Comparison of ENCODE assay signal across 23 cellular contexts in genomic region chr7:44920119-44920518, GRCh38. TPM values are rescaled to one million over a fixed set of nuclear protein-coding genes. Genes with fewer than 3 reads are reported as not detected.
DNase-seq lines count a peak whose midpoint lies in the region; ATAC-seq, FAIRE-seq and TF ChIP-seq lines count a peak whose summit lies in the region.
"Had no signal": no experiment of that assay in that cellular context is flagged by ENCODE, and none has a peak within 500 bp of the region (broad histone marks: within the 10 kb centered on the region; RNA-seq: fewer than 3 reads in every experiment).

No MANE protein-coding gene starts in this region.

- no peaks in the 10 kb centered on the region for H3K27me3 Mint-ChIP-seq in activated T-cell treated with anti-CD3 and anti-CD28 coated beads, Interleukin-2, amount 50 U/mL, for 24 hours
- no peaks in the 10 kb centered on the region for H3K27me3 Mint-ChIP-seq in activated T-helper 17 cell treated with anti-CD3 and anti-CD28 coated beads, Interleukin-2, amount 50 U/mL, for 72 hours
- H3K27me3 Mint-ChIP-seq: CD4-positive, alpha-beta memory T cell had no signal

- no TSS peak for BruUV-seq in K562 (replicated peaks; lab: Mats Ljungman, UMichigan)

- peaks cover 24% of the 10 kb centered on the region for H3K4me1 Mint-ChIP-seq in activated T-cell treated with anti-CD3 and anti-CD28 coated beads, Interleukin-2, amount 50 U/mL, for 24 hours (ENCODE audit: low read depth)
- peaks cover 6% of the 10 kb centered on the region for H3K4me1 Mint-ChIP-seq in activated T-helper 17 cell treated with anti-CD3 and anti-CD28 coated beads, Interleukin-2, amount 50 U/mL, for 72 hours

- POLR2A ChIA-PET in K562 (lab: Yijun Ruan, JAX) = interaction anchor here (0.7 to 1.6 kb wide), 7 partner anchors 11 to 122 kb away, joined by 3 to 16 read pairs (median 3); partner anchors contain the start of gene H2AZ2

- no peak for TF ChIP-seq RAD21 in K562 (CRISPR knock-in tag; conservative IDR thresholded peaks at IDR 0.05 in 1 of 2, IDR thresholded peaks at IDR 0.05 in 1 of 2)

- H3K27ac ChIP-seq in K562 (ENCODE audit: extremely low read depth, low read depth, low read length) (no peak overlapping the region), small intestine (ENCODE audit: low read depth in 1 of 2, low read length in 1 of 2) (no peak overlapping the region)
- H3K27ac ChIP-seq: BLaER1, GM23248 had no signal

- H3K36me3 ChIP-seq in K562 (ENCODE audit: control insufficient read depth, insufficient read depth, low read length) (no peaks in the 10 kb centered on the region), small intestine (ENCODE audit: control insufficient read depth in 2 of 2, insufficient read depth in 2 of 2, low read length in 2 of 2) (no peaks in the 10 kb centered on the region)
- H3K36me3 ChIP-seq: BLaER1 had no signal

- FAIRE-seq in K562 (lab: Jason Lieb, UNC) (no peak), small intestine (lab: Jason Lieb, UNC) (no peak)
- FAIRE-seq: A204.1, GM18507 had no signal

- H3K79me2 ChIP-seq in K562 (ENCODE audit: control insufficient read depth, insufficient read depth, low read length) = no peaks in the 10 kb centered on the region

- DNase-seq in activated T-cell treated with anti-CD3 and anti-CD28 coated beads, Interleukin-2, amount 50 U/mL, for 24 hours = no peak
- DNase-seq in activated T-cell treated with anti-CD3 and anti-CD28 coated beads, Interleukin-2, amount 50 U/mL, for 1 hour = no peak
- DNase-seq in KBM-7 = peak; percentile 21
- DNase-seq in K562 (ENCODE audit: extremely low read depth in 1 of 4, low spot score in 3 of 4) = peak in 1 of 4 experiments; percentile 14
- DNase-seq in NCI-H1417 treated with DMSO at 0.1 percent for 48 hours (lab: John Stamatoyannopoulos, UW) = no peak
- no peak for DNase-seq in small intestine
- DNase-seq: CD4-positive, alpha-beta memory T cell; COR-L47; DMS53; GM23248; H7; Kasumi-1; NCI-H1105 treated with DMSO at 0.1 percent for 48 hours; NCI-H2029; NCI-H446; NCI-H774; PC-3 had no signal

- peak overlapping the region; percentile 64 for H2AFZ ChIP-seq in K562 (ENCODE audit: low read depth, low read length)
- H2AFZ ChIP-seq: GM23248 had no signal

- no peaks in the 10 kb centered on the region for H3K9me1 ChIP-seq in K562 (ENCODE audit: control insufficient read depth, insufficient read depth, low read length)

- intact Hi-C loops in K562 (cut with micrococcal nuclease) = loop anchor here (2.0 kb wide), 1 partner anchor 35 kb away; the partner anchor contains the start of gene PURB

- no peak for TF ChIP-seq EP300 in K562 (IDR thresholded peaks at IDR 0.05; ENCODE audit: low read length)

- no peaks in the 10 kb centered on the region for H3K9me3 Mint-ChIP-seq in activated T-cell treated with anti-CD3 and anti-CD28 coated beads, Interleukin-2, amount 50 U/mL, for 24 hours
- H3K9me3 Mint-ChIP-seq in activated T-helper 17 cell treated with anti-CD3 and anti-CD28 coated beads, Interleukin-2, amount 50 U/mL, for 72 hours = no peaks in the 10 kb centered on the region
- H3K9me3 Mint-ChIP-seq: CD4-positive, alpha-beta memory T cell had no signal

- no peak overlapping the region for H3K9ac ChIP-seq in K562 (ENCODE audit: insufficient read depth in 1 of 2, low read depth in 2 of 2, low read length in 2 of 2)
- H3K9ac ChIP-seq: BLaER1, GM23248 had no signal

- CTCF ChIA-PET in K562 (lab: Yijun Ruan, JAX; ENCODE audit: low intra/inter-chr PET ratio) = no interaction called here

- no peak for ATAC-seq in activated T-helper 17 cell treated with anti-CD3 and anti-CD28 coated beads, Interleukin-2, amount 50 U/mL, for 72 hours (replicated peaks)
- no peak for ATAC-seq in K562
- ATAC-seq: PC-3 had no signal

- H3K27me3 ChIP-seq in K562 (ENCODE audit: control insufficient read depth in 2 of 2, insufficient read depth in 2 of 2, low read length in 2 of 2) = no peaks in the 10 kb centered on the region
- H3K27me3 ChIP-seq in small intestine (ENCODE audit: control insufficient read depth in 2 of 2, insufficient read depth in 2 of 2, low read length in 2 of 2) = no peaks in the 10 kb centered on the region
- H3K27me3 ChIP-seq: BLaER1 had no signal

- H3K4me1 ChIP-seq in K562 (replicated peaks in 1 of 2; ENCODE audit: control insufficient read depth in 2 of 2, insufficient read depth in 2 of 2, low read length in 2 of 2) = peaks cover 7 to 13% of the 10 kb centered on the region in 2 experiments; a peak in 3 of 5 replicates
- H3K4me1 ChIP-seq in small intestine (ENCODE audit: control insufficient read depth in 2 of 2, insufficient read depth in 1 of 2, low read depth in 1 of 2, low read length in 1 of 2) = no peaks in the 10 kb centered on the region
- H3K4me1 ChIP-seq: BLaER1 had no signal

- in situ Hi-C loops in KBM-7 (cut with MboI; ENCODE audit: low pct_unique_long_range_greater_than_20kb, low sequenced_read_pairs) = no loop called here
- in situ Hi-C loops in K562 (cut with MboI) = loop anchor here (5.0 kb wide), 1 partner anchor 63 kb away; no protein-coding TSS in a partner anchor

- TF ChIP-seq POLR2A in K562 (conservative IDR thresholded peaks at IDR 0.05) = no peak

- H3K9me3 ChIP-seq in K562 (replicated peaks; ENCODE audit: control insufficient read depth, insufficient read depth, low read depth, low read length) (no peaks in the 10 kb centered on the region), small intestine (ENCODE audit: control insufficient read depth, low read depth) (no peaks in the 10 kb centered on the region)

- no peaks in the 10 kb centered on the region for H3K36me3 Mint-ChIP-seq in activated T-cell treated with anti-CD3 and anti-CD28 coated beads, Interleukin-2, amount 50 U/mL, for 24 hours (ENCODE audit: low read depth)
- no peaks in the 10 kb centered on the region for H3K36me3 Mint-ChIP-seq in activated T-helper 17 cell treated with anti-CD3 and anti-CD28 coated beads, Interleukin-2, amount 50 U/mL, for 72 hours (ENCODE audit: low read depth)
- H3K36me3 Mint-ChIP-seq: CD4-positive, alpha-beta memory T cell had no signal

- no peaks in the 10 kb centered on the region for H4K20me1 ChIP-seq in K562 (replicated peaks; ENCODE audit: control insufficient read depth, insufficient read depth, low read length)
- H4K20me1 ChIP-seq: BLaER1 had no signal

- 7% methylated on average over 3 of the region's 3 CpGs for WGBS in K562 (ENCODE audit: insufficient coverage, low coverage, missing lambda C conversion rate)
- 76 to 82% (median 79%) methylated on average over 3 of the region's 3 CpGs for WGBS in small intestine, 3 donors

- H3K4me3 Mint-ChIP-seq in activated T-cell treated with anti-CD3 and anti-CD28 coated beads, Interleukin-2, amount 50 U/mL, for 24 hours = no peak overlapping the region
- H3K4me3 Mint-ChIP-seq in activated T-helper 17 cell treated with anti-CD3 and anti-CD28 coated beads, Interleukin-2, amount 50 U/mL, for 72 hours = peak overlapping the region; percentile 56
- H3K4me3 Mint-ChIP-seq: CD4-positive, alpha-beta memory T cell had no signal

- no peak for TF ChIP-seq CTCF in K562 (IDR thresholded peaks at IDR 0.05 in 2 of 3, conservative IDR thresholded peaks at IDR 0.05 in 1 of 3; ENCODE audit: insufficient read depth in 2 of 3, low read depth in 1 of 3, low read length in 3 of 3)

- no peak overlapping the region for H3K4me3 ChIP-seq in K562
- no peak overlapping the region for H3K4me3 ChIP-seq in small intestine (ENCODE audit: low read depth in 1 of 2, low read length in 2 of 2)
- H3K4me3 ChIP-seq: BLaER1, GM23248 had no signal

- no peak overlapping the region for H3K4me2 ChIP-seq in K562 (ENCODE audit: insufficient read depth, low read length)
- H3K4me2 ChIP-seq: BLaER1 had no signal

- H3K27ac Mint-ChIP-seq in activated T-cell treated with anti-CD3 and anti-CD28 coated beads, Interleukin-2, amount 50 U/mL, for 24 hours = peak overlapping the region; percentile 57
- H3K27ac Mint-ChIP-seq in activated T-helper 17 cell treated with anti-CD3 and anti-CD28 coated beads, Interleukin-2, amount 50 U/mL, for 72 hours = peak overlapping the region; percentile 89

RNA-seq across cellular contexts. Expression of gene PURB, which starts 34.8 kb away (rescaled TPM):
- total RNA-seq in activated T-helper 17 cell treated with anti-CD3 and anti-CD28 coated beads, Interleukin-2, amount 50 U/mL, for 72 hours = 10 to 100 TPM; 22.5 to 24.5 TPM
- 13.1 and 32.6 TPM in 2 replicates for total RNA-seq in K562 (2011; cell fraction: chromatin; rRNA removed; ENCODE audit: low replicate concordance)
- total RNA-seq in K562 (2011; cell fraction: nucleolus; rRNA removed) = 11.2 and 12.5 TPM in 2 replicates
- total RNA-seq in K562 (2011; cell fraction: nucleoplasm; rRNA removed) = 20.3 and 27.3 TPM in 2 replicates
- total RNA-seq in K562 (2014; rRNA removed) = 5.6 and 6.2 TPM in 2 replicates
- total RNA-seq in K562 (2014; rRNA removed; fragmentation: Illumina TruSeq; extraction: Trizol) = 13.5 and 14.8 TPM in 2 replicates
- total RNA-seq in K562 (2015; rRNA removed; fragmentation: Illumina TruSeq; extraction: Trizol) = 10.6 and 11.2 TPM in 2 replicates
- total RNA-seq in K562 (2021) = 12.7 and 13.1 TPM in 2 replicates
- 7.3 and 8.3 TPM in 2 replicates for polyA plus RNA-seq in K562 (2011; rRNA removed)
- polyA plus RNA-seq in K562 (2011; cell fraction: cytosol; rRNA removed) = 1.8 and 4.2 TPM in 2 replicates
- 6.5 and 7.7 TPM in 2 replicates for polyA plus RNA-seq in K562 (2011; cell fraction: nucleus; rRNA removed)
- polyA plus RNA-seq in K562 (2012) = 9.8 and 11.3 TPM in 2 replicates
- 12.8 and 14.1 TPM in 2 replicates for polyA plus RNA-seq in K562 (2014; fragmentation: Illumina TruSeq; extraction: Trizol)
- polyA plus RNA-seq in K562 (2014; fragmentation: Nextera tagmentation; extraction: Ambion mirVana) = 1 to 10 TPM; 1.6 TPM
- polyA plus RNA-seq in K562 (2014; rRNA removed) = 8.8 and 9.8 TPM in 2 replicates
- polyA minus RNA-seq in K562 (2011; rRNA and poly(A)+ RNA removed) = 6.8 and 7.8 TPM in 2 replicates
- polyA minus RNA-seq in K562 (2011; cell fraction: cytosol; rRNA and poly(A)+ RNA removed) = 5.3 and 6.5 TPM in 2 replicates
- polyA minus RNA-seq in K562 (2011; cell fraction: nucleus; rRNA and poly(A)+ RNA removed) = 5.9 and 10.9 TPM in 2 replicates
- polyA plus RNA-seq in small intestine = 1 to 10 TPM; 4.1 to 8.1 (median 4.5) TPM

RNA-seq across cellular contexts. Expression of gene MYO1G, which starts 58.7 kb away (rescaled TPM):
- total RNA-seq in activated T-helper 17 cell treated with anti-CD3 and anti-CD28 coated beads, Interleukin-2, amount 50 U/mL, for 72 hours = 100 to 1,000 TPM; 316 to 649 TPM
- total RNA-seq in K562 (2011; cell fraction: chromatin; rRNA removed; ENCODE audit: low replicate concordance) = 0.44 and 2.2 TPM in 2 replicates
- 1.2 and 1.3 TPM in 2 replicates for total RNA-seq in K562 (2011; cell fraction: nucleolus; rRNA removed)
- 0.88 and 1.1 TPM in 2 replicates for total RNA-seq in K562 (2011; cell fraction: nucleoplasm; rRNA removed)
- 0.16 and 0.23 TPM in 2 replicates for total RNA-seq in K562 (2014; rRNA removed)
- total RNA-seq in K562 (2014; rRNA removed; fragmentation: Illumina TruSeq; extraction: Trizol) = 0.06 and 0.11 TPM in 2 replicates
- total RNA-seq in K562 (2015; rRNA removed; fragmentation: Illumina TruSeq; extraction: Trizol) = 0.23 and 0.25 TPM in 2 replicates
- 0.62 and 0.72 TPM in 2 replicates for total RNA-seq in K562 (2021)
- polyA plus RNA-seq in K562 (2011; rRNA removed) = 0.08 and 0.10 TPM in 2 replicates
- polyA plus RNA-seq in K562 (2011; cell fraction: cytosol; rRNA removed) = 0.03 and 0.33 TPM in 2 replicates
- polyA plus RNA-seq in K562 (2011; cell fraction: nucleus; rRNA removed) = 0.39 and 1.3 TPM in 2 replicates
- polyA plus RNA-seq in K562 (2012) = 0.30 and 0.71 TPM in 2 replicates
- 0.04 and 0.26 TPM in 2 replicates for polyA plus RNA-seq in K562 (2014; fragmentation: Illumina TruSeq; extraction: Trizol)
- under 1 TPM in 1 of 2 experiments, not detected in 1; 0.03 TPM for polyA plus RNA-seq in K562 (2014; fragmentation: Nextera tagmentation; extraction: Ambion mirVana)
- polyA plus RNA-seq in K562 (2014; rRNA removed) = 0.16 and 0.26 TPM in 2 replicates
- polyA minus RNA-seq in K562 (2011; rRNA and poly(A)+ RNA removed) = 0.27 and 0.28 TPM in 2 replicates
- polyA minus RNA-seq in K562 (2011; cell fraction: cytosol; rRNA and poly(A)+ RNA removed) = 0.73 and 0.86 TPM in 2 replicates
- 1.3 and 1.5 TPM in 2 replicates for polyA minus RNA-seq in K562 (2011; cell fraction: nucleus; rRNA and poly(A)+ RNA removed)
- 1 to 10 TPM; 1.3 to 4.1 (median 2.1) TPM for polyA plus RNA-seq in small intestine
- total RNA-seq: GM23248, H7, M059J had no signal
- polyA plus RNA-seq: AG04450, GM23248 had no signal

Comparison
In these comparisons a context has a peak if more than half of its experiments do, and no peak if none do; other contexts are left out.
1. RNA of gene MYO1G, which starts 58.7 kb away (total RNA-seq): 316 to 649 TPM in activated T-helper 17 cell treated with anti-CD3 and anti-CD28 coated beads, Interleukin-2, amount 50 U/mL, for 72 hours; 0.06 to 2.2 TPM in K562; every median in the first group is over 100 times any median in the second.